Comparison of ENCODE assay signal across 29 cellular contexts in the genomic region with DNA sequence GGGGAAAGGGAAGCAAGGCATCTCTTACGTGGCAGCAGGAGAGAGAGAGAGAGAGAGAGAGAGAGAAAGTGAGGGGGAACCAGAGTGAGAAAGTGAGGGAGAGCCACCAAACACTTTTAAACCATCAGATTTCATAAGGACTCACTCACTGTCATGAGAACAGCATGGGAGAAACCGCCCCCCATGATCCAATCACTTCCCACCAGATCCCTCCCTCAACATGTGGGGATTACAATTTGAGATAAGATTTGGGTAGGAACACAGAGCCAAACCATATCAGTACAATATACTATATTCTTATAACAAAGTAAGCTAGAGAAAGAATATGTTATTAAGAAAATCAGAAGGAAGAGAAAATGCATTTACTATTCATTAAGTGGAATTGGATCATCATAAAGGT.
"Had no signal": no experiment of that assay in that cellular context is flagged by ENCODE, and none has a peak within 500 bp of the region (broad histone marks: within the 10 kb centered on the region; RNA-seq: fewer than 3 reads in every experiment).

No MANE protein-coding gene starts in this region.

- H3K4me3 Mint-ChIP-seq: stimulated activated effector memory CD8-positive, alpha-beta T cell treated with anti-CD3 and anti-CD28 coated beads, Interleukin-12 subunit alpha, Interleukin-12 subunit beta, amount 100 ng/mL, for 72 hours; stimulated activated memory B cell treated with anti-CD40 and anti-IgM and Interleukin-4, amounts not matched to agents 10 μg/mL and 1 μg/mL and 100 μg/mL, for 72 hours; stimulated activated naive B cell treated with anti-CD40 and anti-IgM and Interleukin-4, amounts not matched to agents 10 μg/mL and 1 μg/mL and 100 μg/mL, for 72 hours; stimulated activated naive CD8-positive, alpha-beta T cell treated with anti-CD3 and anti-CD28 coated beads, Interleukin-15, amount 100 ng/mL, for 72 hours; stimulated activated naive CD8-positive, alpha-beta T cell treated with anti-CD3 and anti-CD28 coated beads, Interleukin-15, Interleukin-2, amounts not matched to agents 100 ng/mL and 50 ng/mL, for 24 hours; type B pancreatic cell had no signal

- H3K9me3 ChIP-seq: stomach, suprapubic skin, testis, thoracic aorta, thyroid gland, tibial artery, tibial nerve, transverse colon, upper lobe of left lung, upper lobe of right lung, uterus, vagina had no signal

- H3K27me3 ChIP-seq: stomach, suprapubic skin, testis, thyroid gland, tibial artery, tibial nerve, transverse colon, upper lobe of left lung, upper lobe of right lung, uterus, vagina had no signal

- ATAC-seq: stimulated activated effector memory CD8-positive, alpha-beta T cell treated with anti-CD3 and anti-CD28 coated beads, Interleukin-12 subunit alpha, Interleukin-12 subunit beta, amount 100 ng/mL, for 72 hours; stimulated activated memory B cell treated with anti-CD40 and anti-IgM and Interleukin-4, amounts not matched to agents 10 μg/mL and 1 μg/mL and 100 μg/mL, for 72 hours; stimulated activated naive B cell treated with anti-CD40 and anti-IgM and Interleukin-4, amounts not matched to agents 10 μg/mL and 1 μg/mL and 100 μg/mL, for 72 hours; stimulated activated naive CD8-positive, alpha-beta T cell treated with anti-CD3 and anti-CD28 coated beads, Interleukin-15, amount 100 ng/mL, for 72 hours; stimulated activated naive CD8-positive, alpha-beta T cell treated with anti-CD3 and anti-CD28 coated beads, Interleukin-15, Interleukin-2, amounts not matched to agents 100 U/mL and 50 U/mL, for 24 hours; upper lobe of right lung had no signal

- H3K4me1 ChIP-seq: stomach, testis, thyroid gland, transverse colon, upper lobe of left lung, upper lobe of right lung, vagina had no signal

- H3K36me3 Mint-ChIP-seq: stimulated activated effector memory CD8-positive, alpha-beta T cell treated with anti-CD3 and anti-CD28 coated beads, Interleukin-12 subunit alpha, Interleukin-12 subunit beta, amount 100 ng/mL, for 72 hours; stimulated activated memory B cell treated with anti-CD40 and anti-IgM and Interleukin-4, amounts not matched to agents 10 μg/mL and 1 μg/mL and 100 μg/mL, for 72 hours; stimulated activated naive B cell treated with anti-CD40 and anti-IgM and Interleukin-4, amounts not matched to agents 10 μg/mL and 1 μg/mL and 100 μg/mL, for 72 hours; type B pancreatic cell had no signal

- DNase-seq: stimulated activated CD4-positive, alpha-beta T cell treated with anti-CD3 and anti-CD28 coated beads, Interleukin-2, amount 100 ng/mL, for 48 hours; stimulated activated CD4-positive, alpha-beta T cell treated with anti-CD3 and anti-CD28 coated beads, Interleukin-4, amount 100 ng/mL, for 1 hour; stimulated activated CD4-positive, alpha-beta T cell treated with anti-CD3 and anti-CD28 coated beads, Interleukin-4, amount 100 ng/mL, for 24 hours; stimulated activated CD4-positive, alpha-beta T cell treated with anti-CD3 and anti-CD28 coated beads, Interleukin-4, amount 100 ng/mL, for 4 hours; stimulated activated CD8-positive, alpha-beta memory T cell treated with anti-CD3 and anti-CD28 coated beads, Interleukin-4, amount 100 ng/mL, for 48 hours; stimulated activated naive B cell treated with anti-CD40 and anti-IgM and Interleukin-4, amounts not matched to agents 10 μg/mL and 1 μg/mL and 100 μg/mL, for 72 hours; stimulated activated naive CD4-positive, alpha-beta T cell; stimulated activated naive CD4-positive, alpha-beta T cell treated with Interleukin-2 at 50 U/mL for 16 hours; stimulated activated naive CD8-positive, alpha-beta T cell treated with anti-CD3 and anti-CD28 coated beads, Interleukin-15, amount 100 ng/mL, for 72 hours; stimulated activated naive CD8-positive, alpha-beta T cell treated with anti-CD3 and anti-CD28 coated beads, Interleukin-15, Interleukin-2, amounts not matched to agents 100 U/mL and 50 U/mL, for 24 hours; stomach; substantia nigra; testis; thyroid gland; tibial artery; transverse colon; trophoblast cell; upper lobe of left lung; upper lobe of right lung; uterus had no signal

- FAIRE-seq: urothelium cell line had no signal

- H3K4me3 ChIP-seq: stomach, suprapubic skin, testis, thoracic aorta, thyroid gland, tibial artery, tibial nerve, transverse colon, upper lobe of left lung, upper lobe of right lung, uterus, vagina had no signal

- H3K4me1 Mint-ChIP-seq: stimulated activated effector memory CD8-positive, alpha-beta T cell treated with anti-CD3 and anti-CD28 coated beads, Interleukin-12 subunit alpha, Interleukin-12 subunit beta, amount 100 ng/mL, for 72 hours; stimulated activated memory B cell treated with anti-CD40 and anti-IgM and Interleukin-4, amounts not matched to agents 10 μg/mL and 1 μg/mL and 100 μg/mL, for 72 hours had no signal

- H3K27ac Mint-ChIP-seq: stimulated activated effector memory CD8-positive, alpha-beta T cell treated with anti-CD3 and anti-CD28 coated beads, Interleukin-12 subunit alpha, Interleukin-12 subunit beta, amount 100 ng/mL, for 72 hours; stimulated activated memory B cell treated with anti-CD40 and anti-IgM and Interleukin-4, amounts not matched to agents 10 μg/mL and 1 μg/mL and 100 μg/mL, for 72 hours; stimulated activated naive B cell treated with anti-CD40 and anti-IgM and Interleukin-4, amounts not matched to agents 10 μg/mL and 1 μg/mL and 100 μg/mL, for 72 hours; stimulated activated naive CD8-positive, alpha-beta T cell treated with anti-CD3 and anti-CD28 coated beads, Interleukin-15, amount 100 ng/mL, for 72 hours; stimulated activated naive CD8-positive, alpha-beta T cell treated with anti-CD3 and anti-CD28 coated beads, Interleukin-15, Interleukin-2, amounts not matched to agents 100 ng/mL and 50 ng/mL, for 24 hours; type B pancreatic cell had no signal

- H3K9me3 Mint-ChIP-seq: stimulated activated effector memory CD8-positive, alpha-beta T cell treated with anti-CD3 and anti-CD28 coated beads, Interleukin-12 subunit alpha, Interleukin-12 subunit beta, amount 100 ng/mL, for 72 hours; stimulated activated memory B cell treated with anti-CD40 and anti-IgM and Interleukin-4, amounts not matched to agents 10 μg/mL and 1 μg/mL and 100 μg/mL, for 72 hours; stimulated activated naive B cell treated with anti-CD40 and anti-IgM and Interleukin-4, amounts not matched to agents 10 μg/mL and 1 μg/mL and 100 μg/mL, for 72 hours; stimulated activated naive CD8-positive, alpha-beta T cell treated with anti-CD3 and anti-CD28 coated beads, Interleukin-15, amount 100 ng/mL, for 72 hours; stimulated activated naive CD8-positive, alpha-beta T cell treated with anti-CD3 and anti-CD28 coated beads, Interleukin-15, Interleukin-2, amounts not matched to agents 100 ng/mL and 50 ng/mL, for 24 hours; type B pancreatic cell had no signal

- H3K27ac ChIP-seq: stomach, suprapubic skin, testis, thyroid gland, tibial artery, transverse colon, upper lobe of left lung, upper lobe of right lung, vagina had no signal

- H3K36me3 ChIP-seq: stomach, suprapubic skin, thoracic aorta, thyroid gland, tibial artery, tibial nerve, transverse colon, upper lobe of left lung, upper lobe of right lung, uterus, vagina had no signal
